Comparison of ENCODE assay signal across 1 cellular context in the genomic region with DNA sequence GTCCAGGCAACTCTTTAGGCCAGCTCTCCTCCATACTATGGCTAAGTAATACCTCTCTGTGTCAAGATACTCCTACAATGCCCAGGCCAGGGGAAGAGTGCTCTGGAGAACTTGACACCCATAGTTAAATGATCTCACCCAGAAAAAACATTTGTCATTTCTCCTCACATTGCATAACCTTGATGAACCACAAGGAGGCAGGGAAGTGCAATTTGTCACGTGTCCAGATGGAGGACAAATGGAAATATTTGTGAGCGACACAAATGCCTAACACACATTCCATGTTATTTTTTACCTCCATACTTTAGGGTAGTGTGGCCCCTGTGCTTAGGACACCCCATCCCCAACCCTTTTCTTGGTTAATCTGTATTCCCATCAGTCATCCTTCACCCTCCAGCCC.
TF ChIP-seq lines count a peak whose summit lies in the region.

No MANE protein-coding gene starts in this region.

TF ChIP-seq in H1, 55 proteins besides CTCF, POLR2A, EP300 and RAD21:
- no peak for TF ChIP-seq JUN (IDR thresholded peaks at IDR 0.05; ENCODE audit: low read depth, low read length)
- no peak for TF ChIP-seq JUND (IDR thresholded peaks at IDR 0.05; ENCODE audit: low read length)
- peak; percentile 70; the same call in 1 of the 2 replicates for TF ChIP-seq CEBPB (IDR thresholded peaks at IDR 0.05; ENCODE audit: low read depth, low read length)
